Comparison of ENCODE assay signal across 10 cellular contexts in genomic region chr3:129280183-129280582, GRCh38. TPM values are rescaled to one million over a fixed set of nuclear protein-coding genes. Genes with fewer than 3 reads are reported as not detected.
DNase-seq lines count a peak whose midpoint lies in the region; ATAC-seq, FAIRE-seq and TF ChIP-seq lines count a peak whose summit lies in the region.
"Had no signal": no experiment of that assay in that cellular context is flagged by ENCODE, and none has a peak within 500 bp of the region (broad histone marks: within the 10 kb centered on the region; RNA-seq: fewer than 3 reads in every experiment).

No MANE protein-coding gene starts in this region.

- DNase-seq in A549 (ENCODE audit: low read depth in 1 of 2, low spot score in 1 of 2) = no peak
- DNase-seq in HFF-Myc (ENCODE audit: extremely low read depth, low read depth) = no peak
- DNase-seq in breast epithelium (ENCODE audit: low spot score in 2 of 2) = no peak
- no peak for DNase-seq in medulla oblongata (ENCODE audit: extremely low spot score)
- no peak for DNase-seq in HuH-7.5 (ENCODE audit: low spot score)
- DNase-seq in amygdala (lab: John Stamatoyannopoulos, UW) = no peak
- DNase-seq: NK-92 treated with Interleukin-12 subunit alpha and Interleukin-12 subunit beta, amount 100 ng/mL, for 24 hours had no signal

- H3K4me1 ChIP-seq in A549 (peaks cover 22% of the 10 kb centered on the region), breast epithelium (peaks cover 0 to 8% of the 10 kb centered on the region in 2 donors), muscle layer of colon (ENCODE audit: insufficient read depth, low read length) (peaks cover 16% of the 10 kb centered on the region)

- CTCF ChIA-PET in A549 (lab: Yijun Ruan, JAX) = interaction anchor here (1.0 to 1.3 kb wide), 2 partner anchors 309 to 310 kb away, joined by 4 read pairs; no protein-coding TSS in a partner anchor

- H3K27ac ChIP-seq in A549 = peak overlapping the region in 1 of 2 experiments; percentile 100; a peak in 3 of 6 replicates
- no peak overlapping the region for H3K27ac ChIP-seq in breast epithelium
- no peak overlapping the region for H3K27ac ChIP-seq in muscle layer of colon (ENCODE audit: low read depth, low read length)

- H3K27me3 ChIP-seq in breast epithelium = no peaks in the 10 kb centered on the region
- no peaks in the 10 kb centered on the region for H3K27me3 ChIP-seq in muscle layer of colon (ENCODE audit: control insufficient read depth in 1 of 2, insufficient read depth in 2 of 2, low read length in 2 of 2)

- ATAC-seq in A549 (no peak), GM21447 (IDR thresholded peaks at IDR 0.05; ENCODE audit: unreplicated experiment) (no peak)

- POLR2A ChIA-PET in A549 (lab: Yijun Ruan, JAX) = interaction anchor here (1.8 kb wide), 1 partner anchor 37 kb away, joined by 4 read pairs; no protein-coding TSS in a partner anchor

- TF ChIP-seq RAD21 in A549 (conservative IDR thresholded peaks at IDR 0.05 in 1 of 2, IDR thresholded peaks at IDR 0.05 in 1 of 2) = no peak

- no peak for TF ChIP-seq EP300 in A549 (IDR thresholded peaks at IDR 0.05)

- H3K4me2 ChIP-seq in A549 = peak overlapping the region; percentile 74

- peak overlapping the region; percentile 94 for H3K9ac ChIP-seq in muscle layer of colon (ENCODE audit: low read length)

- TF ChIP-seq CTCF in A549 (IDR thresholded peaks at IDR 0.05) = no peak
- TF ChIP-seq CTCF in HFF-Myc (IDR thresholded peaks at IDR 0.05; ENCODE audit: low read depth, low read length, missing control alignments) = no peak
- TF ChIP-seq CTCF in breast epithelium (IDR thresholded peaks at IDR 0.05) = no peak

- 91% methylated on average over 2 of the region's 2 CpGs for WGBS in A549 (ENCODE audit: missing lambda C conversion rate)

- H3K4me3 ChIP-seq in A549 (peak overlapping the region; percentile 70; the same call in 2 of the 3 replicates), HFF-Myc (replicated peaks; ENCODE audit: low read depth, low read length) (peak overlapping the region; percentile 92), breast epithelium (peak overlapping the region in 2 of 3 donors; percentile 88 to 92), muscle layer of colon (ENCODE audit: low read depth in 1 of 2, low read length in 2 of 2) (peak overlapping the region in 1 of 2 donors; percentile 91)

- FAIRE-seq in A549 (lab: Jason Lieb, UNC) = no peak
- FAIRE-seq: D721Med had no signal

- intact Hi-C loops in breast epithelium (cut with DNase I; ENCODE audit: low total_unique reads) = no loop called here

- H3K9me3 ChIP-seq in A549 (no peaks in the 10 kb centered on the region), breast epithelium (no peaks in the 10 kb centered on the region), muscle layer of colon (ENCODE audit: low read length) (no peaks in the 10 kb centered on the region)

- no peak for TF ChIP-seq POLR2A in A549 (IDR thresholded peaks at IDR 0.05; ENCODE audit: low read length)
- TF ChIP-seq POLR2A in breast epithelium (IDR thresholded peaks at IDR 0.05) = no peak

- H3K36me3 ChIP-seq in breast epithelium (peaks cover 4% of the 10 kb centered on the region), muscle layer of colon (ENCODE audit: insufficient read depth, low read length) (peaks cover 27% of the 10 kb centered on the region)

TF ChIP-seq in A549, 52 proteins besides CTCF, POLR2A, EP300 and RAD21:
- TF ChIP-seq, protein P1, sequence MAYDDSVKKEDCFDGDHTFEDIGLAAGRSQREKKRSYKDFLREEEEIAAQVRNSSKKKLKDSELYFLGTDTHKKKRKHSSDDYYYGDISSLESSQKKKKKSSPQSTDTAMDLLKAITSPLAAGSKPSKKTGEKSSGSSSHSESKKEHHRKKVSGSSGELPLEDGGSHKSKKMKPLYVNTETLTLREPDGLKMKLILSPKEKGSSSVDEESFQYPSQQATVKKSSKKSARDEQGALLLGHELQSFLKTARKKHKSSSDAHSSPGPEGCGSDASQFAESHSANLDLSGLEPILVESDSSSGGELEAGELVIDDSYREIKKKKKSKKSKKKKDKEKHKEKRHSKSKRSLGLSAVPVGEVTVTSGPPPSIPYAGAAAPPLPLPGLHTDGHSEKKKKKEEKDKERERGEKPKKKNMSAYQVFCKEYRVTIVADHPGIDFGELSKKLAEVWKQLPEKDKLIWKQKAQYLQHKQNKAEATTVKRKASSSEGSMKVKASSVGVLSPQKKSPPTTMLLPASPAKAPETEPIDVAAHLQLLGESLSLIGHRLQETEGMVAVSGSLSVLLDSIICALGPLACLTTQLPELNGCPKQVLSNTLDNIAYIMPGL (CRISPR knock-in tag; IDR thresholded peaks at IDR 0.05; ENCODE audit: borderline replicate concordance) = no peak
- TF ChIP-seq KDM5A (IDR thresholded peaks at IDR 0.05) (no peak), FOSB (CRISPR knock-in tag; IDR thresholded peaks at IDR 0.05) (no peak), MAFK (IDR thresholded peaks at IDR 0.05; ENCODE audit: partially characterized antibody) (no peak), BHLHE40 (IDR thresholded peaks at IDR 0.05; ENCODE audit: low read depth, low read length) (no peak), GATA3 (IDR thresholded peaks at IDR 0.05; ENCODE audit: borderline replicate concordance) (no peak), HEYL (CRISPR knock-in tag; IDR thresholded peaks at IDR 0.05) (no peak), TFCP2L1 (CRISPR knock-in tag; IDR thresholded peaks at IDR 0.05) (no peak), SREBF2 (IDR thresholded peaks at IDR 0.05) (no peak), ELK1 (IDR thresholded peaks at IDR 0.05; ENCODE audit: low read depth, low read length) (no peak)
- TF ChIP-seq, protein P2, sequence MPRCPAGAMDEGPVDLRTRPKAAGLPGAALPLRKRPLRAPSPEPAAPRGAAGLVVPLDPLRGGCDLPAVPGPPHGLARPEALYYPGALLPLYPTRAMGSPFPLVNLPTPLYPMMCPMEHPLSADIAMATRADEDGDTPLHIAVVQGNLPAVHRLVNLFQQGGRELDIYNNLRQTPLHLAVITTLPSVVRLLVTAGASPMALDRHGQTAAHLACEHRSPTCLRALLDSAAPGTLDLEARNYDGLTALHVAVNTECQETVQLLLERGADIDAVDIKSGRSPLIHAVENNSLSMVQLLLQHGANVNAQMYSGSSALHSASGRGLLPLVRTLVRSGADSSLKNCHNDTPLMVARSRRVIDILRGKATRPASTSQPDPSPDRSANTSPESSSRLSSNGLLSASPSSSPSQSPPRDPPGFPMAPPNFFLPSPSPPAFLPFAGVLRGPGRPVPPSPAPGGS (IDR thresholded peaks at IDR 0.05) = no peak

RNA-seq across cellular contexts. Expression of gene HMCES, which starts 1.5 kb away (rescaled TPM):
- 35.2 and 38.3 TPM in 2 replicates for polyA plus RNA-seq in A549 (2011; rRNA removed)
- polyA plus RNA-seq in A549 (2012; cell fraction: cytosol; rRNA removed) = 37.2 and 39.2 TPM in 2 replicates
- 18.9 and 27.4 TPM in 2 replicates for polyA plus RNA-seq in A549 (2012; cell fraction: nucleus; rRNA removed)
- polyA plus RNA-seq in A549 (2017; fragmentation: RNase III; extraction: RNeasy Plus Mini Kit Qiagen cat#74134 plus additional on column Dnase treatment) = 38.1 to 40.1 TPM (median 39.9 TPM) in 3 replicates
- 11.3 and 14.4 TPM in 2 replicates for polyA minus RNA-seq in A549 (2011; rRNA and poly(A)+ RNA removed)
- total RNA-seq in breast epithelium = 10 to 100 TPM; 32.3 to 40.5 (median 32.8) TPM

RNA-seq across cellular contexts. Expression of gene COPG1, which starts 30.8 kb away (rescaled TPM):
- 86.5 and 90.2 TPM in 2 replicates for polyA plus RNA-seq in A549 (2011; rRNA removed)
- 40.8 and 42.1 TPM in 2 replicates for polyA plus RNA-seq in A549 (2012; cell fraction: cytosol; rRNA removed)
- polyA plus RNA-seq in A549 (2012; cell fraction: nucleus; rRNA removed) = 64.5 and 70.3 TPM in 2 replicates
- 72.2 to 90.0 TPM (median 80.6 TPM) in 3 replicates for polyA plus RNA-seq in A549 (2017; fragmentation: RNase III; extraction: RNeasy Plus Mini Kit Qiagen cat#74134 plus additional on column Dnase treatment)
- polyA minus RNA-seq in A549 (2011; rRNA and poly(A)+ RNA removed) = 183 and 220 TPM in 2 replicates
- total RNA-seq in breast epithelium = 100 to 1,000 TPM in 2 of 3 donors, 10 to 100 TPM in 1; 82.6 to 121 (median 102) TPM
